ENCODE assay signal across 14 cellular contexts in the genomic region with DNA sequence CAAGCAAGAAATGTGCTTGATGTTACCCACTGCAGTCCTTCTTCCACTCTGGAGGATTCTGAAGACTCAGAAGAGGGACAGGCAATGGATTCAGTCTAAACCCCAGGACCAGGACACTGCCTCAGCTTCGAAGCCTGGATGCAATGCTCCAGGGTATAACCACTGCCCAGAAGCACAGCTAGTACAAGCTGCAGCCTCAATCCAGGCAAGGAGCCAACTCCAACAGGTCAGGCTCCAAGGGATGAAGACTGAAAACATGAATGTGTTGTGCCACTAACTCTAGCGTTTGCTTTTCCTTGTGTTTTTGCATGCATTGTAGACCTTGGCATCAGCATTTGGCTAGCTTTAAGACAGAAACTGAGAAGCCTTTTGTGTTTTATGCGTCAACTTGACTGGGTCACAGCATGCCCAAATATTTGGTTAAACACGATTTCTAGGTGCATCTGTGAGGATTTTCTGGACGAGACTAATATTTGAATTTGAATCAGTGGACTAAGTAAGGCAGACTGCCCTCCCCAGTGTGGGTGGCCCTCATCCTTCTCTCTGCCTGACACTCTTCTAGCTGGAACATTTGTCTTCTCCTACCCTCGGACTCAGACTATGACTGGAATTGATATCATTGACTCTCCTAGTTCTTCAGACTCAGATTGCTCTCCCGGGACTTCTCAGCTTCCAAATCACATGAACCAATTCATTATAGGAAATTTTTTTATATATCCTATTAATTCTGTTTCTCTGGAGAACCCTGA. TPM values are rescaled to one million over a fixed set of nuclear protein-coding genes. Genes with fewer than 3 reads are reported as not detected.
A peak's percentile ranks its signal among the peaks of the same experiment; 100 is the strongest.
DNase-seq lines count a peak whose midpoint lies in the region; ATAC-seq, FAIRE-seq and TF ChIP-seq lines count a peak whose summit lies in the region.
"Had no signal": no experiment of that assay in that cellular context is flagged by ENCODE, and none has a peak within 500 bp of the region (broad histone marks: within the 10 kb centered on the region; RNA-seq: fewer than 3 reads in every experiment).

No MANE protein-coding gene starts in this region.

- FAIRE-seq in pancreas (lab: Jason Lieb, UNC): no peak
- FAIRE-seq in RCC 7860 (lab: Jason Lieb, UNC): no peak
- FAIRE-seq: H1 had no signal

- no peak overlapping the region for H2BK120ac ChIP-seq in H9 (ENCODE audit: low read depth, low read length, poor library complexity, severe bottlenecking)

- no CpG with 5 or more reads among the region's 7 CpGs for WGBS in H9 (ENCODE audit: extremely low coverage, insufficient read length, low lambda C conversion rate)
- 48 to 60% (median 56%) methylated on average over 7 of the region's 7 CpGs for WGBS in adrenal gland, 4 donors
- 45 to 58% (median 48%) methylated on average over 7 of the region's 7 CpGs for WGBS in heart left ventricle, 4 donors
- WGBS in pancreas, 2 donors: 34 to 38% methylated on average over 7 of the region's 7 CpGs

- no peak overlapping the region for H3K23ac ChIP-seq in H9 (ENCODE audit: insufficient read length, low read depth, low read length)

- H2BK12ac ChIP-seq in H9 (ENCODE audit: insufficient read length, low read depth, low read length): no peak overlapping the region

- H3K9ac ChIP-seq in H9 (ENCODE audit: extremely low read depth, insufficient read length, low read length): no peak overlapping the region

- H3K27me3 Mint-ChIP-seq in H9 (ENCODE audit: low read depth): no peaks in the 10 kb centered on the region; the same call in 1 of the 2 replicates
- H3K27me3 Mint-ChIP-seq in stimulated activated memory B cell treated with anti-CD40 and anti-IgM and Interleukin-4, amounts not matched to agents 10 μg/mL and 1 μg/mL and 100 μg/mL, for 72 hours: peaks cover 13% of the 10 kb centered on the region

- no peak overlapping the region for H3K27ac ChIP-seq in H9 (ENCODE audit: insufficient read length, low read depth, low read length)
- no peak overlapping the region for H3K27ac ChIP-seq in adrenal gland
- peak overlapping the region in 1 of 12 donors; percentile 26 for H3K27ac ChIP-seq in heart left ventricle
- H3K27ac ChIP-seq in pancreas: no peak overlapping the region
- H3K27ac ChIP-seq: HL-60, SK-N-MC had no signal

- DNase-seq in H9 (peak; percentile 20), adrenal gland (peak in 4 of 7 donors; percentile 32 to 46 (median 40)), heart left ventricle (peak in 4 of 5 donors; percentile 50 to 82 (median 64)), pancreas (peak in 2 of 6 donors; percentile 22 to 45), RCC 7860 (ENCODE audit: low spot score) (no peak), NCI-H446 treated with DMSO at 0.1 percent for 48 hours (lab: John Stamatoyannopoulos, UW) (no peak), cortex of kidney (lab: John Stamatoyannopoulos, UW) (no peak)
- DNase-seq: activated naive CD4-positive, alpha-beta T cell treated with Interleukin-2 at 50 U/mL for 16 hours; NCI-H2171; stimulated activated CD4-positive, alpha-beta T cell treated with anti-CD3 and anti-CD28 coated beads, Interleukin-15, amount 100 ng/mL, for 24 hours had no signal

- H2BK20ac ChIP-seq in H9 (ENCODE audit: low read depth, low read length, poor library complexity, severe bottlenecking): no peak overlapping the region

- H3K4me1 ChIP-seq in H9 (ENCODE audit: insufficient read depth, low read length): no peaks in the 10 kb centered on the region
- peaks cover 3 to 6% of the 10 kb centered on the region in 2 donors for H3K4me1 ChIP-seq in adrenal gland (replicated peaks in 1 of 2)
- peaks cover 0 to 22% (median 9%) of the 10 kb centered on the region in 12 donors for H3K4me1 ChIP-seq in heart left ventricle
- H3K4me1 ChIP-seq in pancreas: no peaks in the 10 kb centered on the region

- H3K18ac ChIP-seq in H9 (ENCODE audit: insufficient read length, low read depth, low read length): no peak overlapping the region

- H2AK5ac ChIP-seq in H9 (ENCODE audit: insufficient read length, low read length): no peak overlapping the region

- H3K36me3 ChIP-seq in adrenal gland (replicated peaks in 1 of 2) (no peaks in the 10 kb centered on the region), heart left ventricle (no peaks in the 10 kb centered on the region), pancreas (no peaks in the 10 kb centered on the region)

- H2BK5ac ChIP-seq in H9 (ENCODE audit: insufficient read length, low read length): no peak overlapping the region

- H4K91ac ChIP-seq in H9 (ENCODE audit: insufficient read length, low read depth, low read length): no peak overlapping the region

- no peaks in the 10 kb centered on the region for H3K79me2 ChIP-seq in H9 (ENCODE audit: insufficient read depth, low read length)

- H3K9me3 ChIP-seq in H9 (ENCODE audit: control insufficient read depth, low read depth, low read length) (no peaks in the 10 kb centered on the region), adrenal gland (replicated peaks in 1 of 3) (no peaks in the 10 kb centered on the region), heart left ventricle (no peaks in the 10 kb centered on the region), pancreas (no peaks in the 10 kb centered on the region)

- no peak overlapping the region; a peak in 1 of 5 replicates for H3K4me3 Mint-ChIP-seq in H9
- no peak overlapping the region for H3K4me3 Mint-ChIP-seq in stimulated activated memory B cell treated with anti-CD40 and anti-IgM and Interleukin-4, amounts not matched to agents 10 μg/mL and 1 μg/mL and 100 μg/mL, for 72 hours

- H3T11ph ChIP-seq in H9 (ENCODE audit: low read length): no peak overlapping the region

- no peaks in the 10 kb centered on the region for H3K36me3 Mint-ChIP-seq in H9 (ENCODE audit: insufficient read depth in 1 of 3, low read depth in 3 of 3)
- peaks cover 5% of the 10 kb centered on the region for H3K36me3 Mint-ChIP-seq in stimulated activated memory B cell treated with anti-CD40 and anti-IgM and Interleukin-4, amounts not matched to agents 10 μg/mL and 1 μg/mL and 100 μg/mL, for 72 hours

- intact Hi-C loops in adrenal gland (cut with DNase I): loop anchor here in 1 of 2 donors (5.0 kb wide), 2 partner anchors 47 to 117 kb away; no protein-coding TSS in a partner anchor
- intact Hi-C loops in heart left ventricle (cut with DNase I): loop anchor here in 9 of 10 donors (5.0 to 10.0 kb wide), 8 partner anchors 47 to 237 kb away; a partner anchor contains a TSS
- intact Hi-C loops in pancreas (cut with DNase I): no loop called here

- peaks cover 3 to 10% of the 10 kb centered on the region in 2 experiments; a peak in 3 of 5 replicates for H3K9me3 Mint-ChIP-seq in H9
- peaks cover 4% of the 10 kb centered on the region for H3K9me3 Mint-ChIP-seq in stimulated activated memory B cell treated with anti-CD40 and anti-IgM and Interleukin-4, amounts not matched to agents 10 μg/mL and 1 μg/mL and 100 μg/mL, for 72 hours

- H3K56ac ChIP-seq in H9 (ENCODE audit: insufficient read length, low read depth, low read length): no peak overlapping the region

- H3K27me3 ChIP-seq in H9 (ENCODE audit: insufficient read depth, low read length): no peaks in the 10 kb centered on the region
- no peaks in the 10 kb centered on the region for H3K27me3 ChIP-seq in adrenal gland
- no peaks in the 10 kb centered on the region for H3K27me3 ChIP-seq in heart left ventricle
- H3K27me3 ChIP-seq in pancreas: no peaks in the 10 kb centered on the region

- no peak overlapping the region for H2AFZ ChIP-seq in H9 (ENCODE audit: low read length)

- H3K27ac Mint-ChIP-seq in H9: no peak overlapping the region
- no peak overlapping the region for H3K27ac Mint-ChIP-seq in stimulated activated memory B cell treated with anti-CD40 and anti-IgM and Interleukin-4, amounts not matched to agents 10 μg/mL and 1 μg/mL and 100 μg/mL, for 72 hours

- H3K14ac ChIP-seq in H9 (ENCODE audit: insufficient read depth, low read length): no peak overlapping the region

- H4K20me1 ChIP-seq in H9 (ENCODE audit: control insufficient read depth, insufficient read depth, insufficient read length): no peaks in the 10 kb centered on the region

- H4K8ac ChIP-seq in H9 (replicated peaks; ENCODE audit: insufficient read length, low read depth, low read length): no peak overlapping the region

- H3K4me3 ChIP-seq in adrenal gland (no peak overlapping the region), heart left ventricle (no peak overlapping the region), pancreas (no peak overlapping the region)
- H3K4me3 ChIP-seq: SK-N-MC had no signal

- no peak overlapping the region for H2BK15ac ChIP-seq in H9 (ENCODE audit: low read depth, low read length)

- H3K79me1 ChIP-seq in H9 (ENCODE audit: insufficient read depth, low read depth, low read length, poor library complexity, severe bottlenecking): no peaks in the 10 kb centered on the region

- TF ChIP-seq POLR2A in adrenal gland (IDR thresholded peaks at IDR 0.05) (no peak), heart left ventricle (IDR thresholded peaks at IDR 0.05) (no peak)

- H3K23me2 ChIP-seq in H9 (ENCODE audit: insufficient read length, low read depth, low read length, poor library complexity, severe bottlenecking): no peaks in the 10 kb centered on the region

- H3K4me1 Mint-ChIP-seq in H9: peaks cover 7 to 8% of the 10 kb centered on the region in 2 experiments
- no peaks in the 10 kb centered on the region for H3K4me1 Mint-ChIP-seq in stimulated activated memory B cell treated with anti-CD40 and anti-IgM and Interleukin-4, amounts not matched to agents 10 μg/mL and 1 μg/mL and 100 μg/mL, for 72 hours

- ATAC-seq in heart left ventricle: peak; percentile 59 to 84 (median 80)
- ATAC-seq in pancreas: peak in 3 of 4 donors; percentile 38 to 71 (median 50)
- no peak for ATAC-seq in stimulated activated memory B cell treated with anti-CD40 and anti-IgM and Interleukin-4, amounts not matched to agents 10 μg/mL and 1 μg/mL and 100 μg/mL, for 72 hours

- H4K5ac ChIP-seq in H9 (ENCODE audit: insufficient read length, low read depth, low read length): no peak overlapping the region

- TF ChIP-seq CTCF in H9 (conservative IDR thresholded peaks at IDR 0.05) (no peak), adrenal gland (IDR thresholded peaks at IDR 0.05) (no peak), heart left ventricle (IDR thresholded peaks at IDR 0.05) (no peak), pancreas (IDR thresholded peaks at IDR 0.05) (no peak)

- H3K4ac ChIP-seq in H9 (ENCODE audit: low read depth, low read length): no peak overlapping the region

- no peak overlapping the region for H3K4me2 ChIP-seq in H9 (ENCODE audit: insufficient read depth, insufficient read length, low read length)

RNA-seq across cellular contexts. Expression of a gene that starts 20.5 kb away (rescaled TPM):
- total RNA-seq in H9 (2021) (20.4 and 20.9 TPM in 2 replicates), adrenal gland (1,000 to 10,000 TPM in 3 of 8 donors, 100 to 1,000 TPM in 5; 232 to 1,751 (median 422) TPM), heart left ventricle (1,000 to 10,000 TPM in 2 of 9 donors, 100 to 1,000 TPM in 7; 416 to 1,563 (median 738) TPM), pancreas (100 to 1,000 TPM in 1 of 6 donors, 10 to 100 TPM in 5; 26.3 to 131 (median 46.5) TPM)
- polyA plus RNA-seq in adrenal gland (1,000 to 10,000 TPM in 2 of 3 donors, 100 to 1,000 TPM in 1; 365 to 1,619 (median 1,026) TPM), heart left ventricle (1,000 to 10,000 TPM in 1 of 2 donors, 100 to 1,000 TPM in 1; 819 to 1,415 TPM), pancreas (100 to 1,000 TPM; 271 to 298 TPM)

Comparison
In these comparisons a context has a peak if more than half of its experiments do, and no peak if none do; other contexts are left out.
1. DNase-seq: peak in H9 (single experiment), adrenal gland (4 of 7) and heart left ventricle (4 of 5); none in RCC 7860 (single experiment), NCI-H446 treated with DMSO at 0.1 percent for 48 hours (single experiment) and cortex of kidney (single experiment).
2. intact Hi-C loops: an anchor here in heart left ventricle (5.0 to 10.0 kb wide); none called in pancreas.